Comparison of ENCODE assay signal across 15 cellular contexts in the genomic region with DNA sequence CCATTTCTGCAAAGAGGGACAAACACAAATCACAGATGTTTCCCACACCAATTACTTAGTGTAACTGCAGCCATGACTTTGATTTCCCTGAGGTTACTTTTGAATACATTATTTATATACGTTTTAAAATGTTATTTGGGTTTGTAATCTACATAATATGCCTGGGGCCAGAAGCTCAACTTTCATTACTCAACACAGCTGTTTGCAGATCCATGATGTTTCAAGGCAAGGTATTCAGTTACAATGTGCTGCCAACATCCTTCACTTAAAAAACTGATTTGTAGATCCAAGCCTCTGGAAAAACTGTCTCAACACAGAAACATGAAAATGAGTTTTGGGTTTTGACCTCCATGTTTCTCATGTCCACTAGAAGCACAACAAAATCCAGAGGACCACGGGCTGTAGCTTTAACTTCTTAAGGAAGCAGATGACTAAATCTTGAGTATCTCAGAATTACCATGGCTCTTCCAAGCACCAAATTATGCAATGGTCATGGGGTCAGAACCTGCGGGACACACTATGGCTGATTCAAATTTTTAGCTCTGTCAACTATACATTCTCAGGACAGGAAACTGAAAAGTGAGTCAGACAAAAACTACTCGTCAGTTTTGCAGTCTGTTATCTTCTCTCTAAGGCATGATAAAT.
A peak's percentile ranks its signal among the peaks of the same experiment; 100 is the strongest.
DNase-seq lines count a peak whose midpoint lies in the region; ATAC-seq and TF ChIP-seq lines count a peak whose summit lies in the region.
"Had no signal": no experiment of that assay in that cellular context is flagged by ENCODE, and none has a peak within 500 bp of the region (broad histone marks: within the 10 kb centered on the region; RNA-seq: fewer than 3 reads in every experiment).

No MANE protein-coding gene starts in this region.

- DNase-seq in COLO829 (ENCODE audit: low spot score) (peak; percentile 71), MG63 (peak; percentile 61), choroid plexus epithelial cell (ENCODE audit: low read depth) (peak; percentile 92), lung microvascular endothelial cell (ENCODE audit: low read depth in 2 of 2) (peak; percentile 11 to 55), NCI-H446 treated with DMSO at 0.1 percent for 48 hours (lab: John Stamatoyannopoulos, UW) (no peak), NCI-H1694 treated with DMSO at 0.1 percent for 48 hours (lab: John Stamatoyannopoulos, UW) (no peak), NOMO-1 treated with dmso at 0.1 percent for 144 hours (lab: John Stamatoyannopoulos, UW; ENCODE audit: unreplicated experiment) (no peak)
- DNase-seq: activated CD4-positive, alpha-beta memory T cell treated with anti-CD3 and anti-CD28 coated beads for 36 hours; activated gamma-delta T cell; CD4-positive, CD25-positive, alpha-beta regulatory T cell; gastrocnemius medialis; GF-D8; NCI-H1105; NCI-H345 had no signal

- H3K27me3 ChIP-seq in MG63: no peaks in the 10 kb centered on the region
- H3K27me3 ChIP-seq: gastrocnemius medialis had no signal

- ATAC-seq in GM19467 (IDR thresholded peaks at IDR 0.05; ENCODE audit: unreplicated experiment): no peak
- ATAC-seq: gastrocnemius medialis had no signal

- H3K4me3 ChIP-seq in MG63: no peak overlapping the region
- no peak overlapping the region for H3K4me3 ChIP-seq in choroid plexus epithelial cell (ENCODE audit: low read depth, low read length)

- H3K36me3 ChIP-seq in MG63: no peaks in the 10 kb centered on the region
- H3K36me3 ChIP-seq: gastrocnemius medialis had no signal

- TF ChIP-seq CTCF in choroid plexus epithelial cell (conservative IDR thresholded peaks at IDR 0.05; ENCODE audit: low read depth, low read length): no peak

- no peaks in the 10 kb centered on the region for H3K9me3 ChIP-seq in MG63
- H3K9me3 ChIP-seq: gastrocnemius medialis had no signal

Comparison
In these comparisons a context has a peak if more than half of its experiments do, and no peak if none do; other contexts are left out.
1. DNase-seq: peak in COLO829 (single experiment), MG63 (single experiment), choroid plexus epithelial cell (single experiment) and lung microvascular endothelial cell (2 of 2); none in NCI-H446 treated with DMSO at 0.1 percent for 48 hours (single experiment), NCI-H1694 treated with DMSO at 0.1 percent for 48 hours (single experiment) and NOMO-1 treated with dmso at 0.1 percent for 144 hours (single experiment).